Comparison of ENCODE assay signal across 7 cellular contexts in the genomic region with DNA sequence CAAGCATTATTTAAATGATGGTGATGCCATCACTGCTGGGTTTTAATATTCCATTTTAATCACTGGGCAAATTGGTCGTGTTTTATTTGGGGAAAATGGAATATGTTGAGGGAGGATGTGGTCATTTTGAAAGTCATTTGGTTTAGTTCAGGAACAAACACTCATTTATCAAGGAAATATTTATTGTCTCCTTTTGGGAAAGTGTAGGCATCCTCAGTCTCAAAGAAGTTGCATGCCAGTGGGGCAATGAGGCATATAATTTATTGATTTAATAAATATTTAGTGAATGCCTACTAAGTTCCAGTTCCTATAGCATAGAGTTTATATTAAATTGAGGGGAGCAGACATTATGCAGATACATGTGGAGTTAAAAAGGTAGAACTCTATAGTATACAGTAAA.
"Had no signal": no experiment of that assay in that cellular context is flagged by ENCODE, and none has a peak within 500 bp of the region (broad histone marks: within the 10 kb centered on the region; RNA-seq: fewer than 3 reads in every experiment).

No MANE protein-coding gene starts in this region.

- ATAC-seq: HepG2, K562 had no signal

- H3K4me3 Mint-ChIP-seq: IgD-negative memory B cell had no signal

- H3K27ac Mint-ChIP-seq: IgD-negative memory B cell had no signal

- FAIRE-seq: HepG2, K562 had no signal

- H3K4me1 Mint-ChIP-seq: IgD-negative memory B cell had no signal

- H3K27me3 Mint-ChIP-seq: IgD-negative memory B cell had no signal

- H3K27ac ChIP-seq: HL-60 had no signal

- H3K36me3 Mint-ChIP-seq: IgD-negative memory B cell had no signal

- DNase-seq: IMR-90, KBM-7, KG1 had no signal

- H3K4me3 ChIP-seq: K562 had no signal
